In genomic region chr10:118994321-118994720, GRCh38 we compare ENCODE assay signal across 9 cellular contexts. TPM values are rescaled to one million over a fixed set of nuclear protein-coding genes. Genes with fewer than 3 reads are reported as not detected.
"Had no signal": no experiment of that assay in that cellular context is flagged by ENCODE, and none has a peak within 500 bp of the region (broad histone marks: within the 10 kb centered on the region; RNA-seq: fewer than 3 reads in every experiment).

No MANE protein-coding gene starts in this region.

- DNase-seq: IMR-90, KBM-7, KG1 had no signal

- H3K4me3 Mint-ChIP-seq: IgD-negative memory B cell had no signal

- H3K9me3 Mint-ChIP-seq: IgD-negative memory B cell had no signal

- H3K9ac ChIP-seq: KMS-11 had no signal

- H3K4me3 ChIP-seq: K562 had no signal

- H3K4me2 ChIP-seq: KMS-11 had no signal

- ATAC-seq: HepG2, K562 had no signal

- FAIRE-seq: HepG2, HTR-8/SVneo, K562 had no signal

- H3K27ac ChIP-seq: HL-60, KMS-11 had no signal

- H3K4me1 Mint-ChIP-seq: IgD-negative memory B cell had no signal

RNA-seq across cellular contexts. Expression of gene NANOS1, which starts 35.2 kb away (rescaled TPM):
- polyA plus RNA-seq: IgD-negative memory B cell had no signal
